13 cellular contexts compared by ENCODE assay signal in the genomic region with DNA sequence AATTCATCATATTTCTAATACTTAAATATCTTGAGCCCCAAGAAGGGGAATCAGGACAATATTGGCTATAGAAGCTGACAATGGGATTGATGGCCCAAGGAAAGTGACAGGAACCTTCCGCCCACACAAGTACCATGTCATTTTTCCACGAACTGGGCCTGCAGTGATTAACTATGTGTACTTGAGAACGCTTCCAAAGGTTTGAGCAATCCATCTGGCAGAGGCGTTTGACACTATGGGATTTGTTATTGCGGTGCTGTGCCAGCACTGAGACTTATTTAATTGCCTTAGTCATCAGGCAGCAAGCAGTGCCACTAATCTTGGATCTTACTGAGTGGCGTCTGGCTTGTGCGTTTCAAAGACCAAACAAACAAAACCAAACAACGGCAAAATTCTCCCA.
DNase-seq lines count a peak whose midpoint lies in the region; ATAC-seq, FAIRE-seq and TF ChIP-seq lines count a peak whose summit lies in the region.
"Had no signal": no experiment of that assay in that cellular context is flagged by ENCODE, and none has a peak within 500 bp of the region (broad histone marks: within the 10 kb centered on the region; RNA-seq: fewer than 3 reads in every experiment).

No MANE protein-coding gene starts in this region.

- peak; percentile 79 for DNase-seq in AG09309 (ENCODE audit: low read depth)
- DNase-seq in RKO (ENCODE audit: low spot score) = peak; percentile 39
- DNase-seq in fibroblast of the aortic adventitia (ENCODE audit: low read depth) = peak; percentile 92
- DNase-seq in pancreas = peak in 2 of 6 donors; percentile 13 to 58
- no peak for DNase-seq in activated CD4-positive, alpha-beta T cell treated with anti-CD3 and anti-CD28 coated beads for 1 hour
- DNase-seq in RPMI8226 = no peak
- no peak for DNase-seq in NCI-H526 (lab: John Stamatoyannopoulos, UW)
- DNase-seq in NCI-H748 (lab: John Stamatoyannopoulos, UW; ENCODE audit: unreplicated experiment) = no peak
- DNase-seq: activated effector memory CD4-positive, alpha-beta T cell treated with Interleukin-2 at 50 U/mL for 16 hours; CD4-positive, CD25-positive, alpha-beta regulatory T cell; H7; NCI-H226 had no signal

- no peaks in the 10 kb centered on the region for H3K36me3 ChIP-seq in pancreas

- intact Hi-C loops in pancreas (cut with DNase I) = no loop called here

- 37 to 43% methylated on average over 8 of the region's 8 CpGs for WGBS in pancreas, 2 donors

- H3K4me3 ChIP-seq in AG09309 (ENCODE audit: control insufficient read depth, low read depth, low read length) = no peak overlapping the region
- H3K4me3 ChIP-seq in fibroblast of the aortic adventitia (ENCODE audit: low read depth, low read length) = no peak overlapping the region
- no peak overlapping the region for H3K4me3 ChIP-seq in pancreas

- H3K4me1 ChIP-seq in pancreas = no peaks in the 10 kb centered on the region

- TF ChIP-seq CTCF in AG09309 (IDR thresholded peaks at IDR 0.05; ENCODE audit: control insufficient read depth, insufficient read depth, low read depth, low read length, missing control alignments) = no peak
- TF ChIP-seq CTCF in fibroblast of the aortic adventitia (IDR thresholded peaks at IDR 0.05; ENCODE audit: insufficient read depth, low read length) = no peak
- TF ChIP-seq CTCF in pancreas (IDR thresholded peaks at IDR 0.05) = no peak

- no peaks in the 10 kb centered on the region for H3K27me3 ChIP-seq in pancreas

- FAIRE-seq in pancreas (lab: Jason Lieb, UNC) = peak; percentile 39
- FAIRE-seq: endometrium had no signal

- ATAC-seq in pancreas = peak; percentile 62 to 80 (median 70)

- no peaks in the 10 kb centered on the region for H3K9me3 ChIP-seq in pancreas

- H3K27ac ChIP-seq in pancreas = no peak overlapping the region

Comparison
In these comparisons a context has a peak if more than half of its experiments do, and no peak if none do; other contexts are left out.
1. DNase-seq: peak in AG09309 (single experiment), RKO (single experiment) and fibroblast of the aortic adventitia (single experiment); none in activated CD4-positive, alpha-beta T cell treated with anti-CD3 and anti-CD28 coated beads for 1 hour (single experiment), RPMI8226 (single experiment), NCI-H526 (0 of 2) and NCI-H748 (single experiment).